In genomic region chr18:25463726-25464125, GRCh38 we compare ENCODE assay signal across 1 cellular context.
TF ChIP-seq lines count a peak whose summit lies in the region.

No MANE protein-coding gene starts in this region.

TF ChIP-seq in IMR-90, 13 proteins besides CTCF, POLR2A, EP300 and RAD21:
- TF ChIP-seq MAZ (IDR thresholded peaks at IDR 0.05; ENCODE audit: borderline replicate concordance, low read depth, low read length) (no peak), SMC3 (IDR thresholded peaks at IDR 0.05; ENCODE audit: low read depth, low read length) (no peak), BHLHE40 (IDR thresholded peaks at IDR 0.05; ENCODE audit: low read depth, low read length) (no peak), RCOR1 (IDR thresholded peaks at IDR 0.05; ENCODE audit: insufficient replicate concordance, low read length) (no peak), RFX5 (IDR thresholded peaks at IDR 0.05; ENCODE audit: low read depth, low read length) (no peak), ELK1 (IDR thresholded peaks at IDR 0.05; ENCODE audit: borderline replicate concordance, low read depth, low read length) (no peak), CEBPB (IDR thresholded peaks at IDR 0.05; ENCODE audit: low read depth, low read length) (no peak), FOS (IDR thresholded peaks at IDR 0.05; ENCODE audit: low read depth, low read length) (no peak), USF2 (IDR thresholded peaks at IDR 0.05; ENCODE audit: low read depth, low read length) (no peak)
TF ChIP-seq in IMR-90: peak in this region for 0.
